Comparison of ENCODE assay signal across 21 cellular contexts in genomic region chr16:26709754-26710153, GRCh38.
DNase-seq lines count a peak whose midpoint lies in the region; ATAC-seq, FAIRE-seq and TF ChIP-seq lines count a peak whose summit lies in the region.
"Had no signal": no experiment of that assay in that cellular context is flagged by ENCODE, and none has a peak within 500 bp of the region (broad histone marks: within the 10 kb centered on the region; RNA-seq: fewer than 3 reads in every experiment).

No MANE protein-coding gene starts in this region.

- H3K79me2 ChIP-seq in HepG2 (ENCODE audit: insufficient read depth, low read length) (no peaks in the 10 kb centered on the region), OCI-LY7 (ENCODE audit: insufficient read depth, low read depth, low read length) (no peaks in the 10 kb centered on the region), H1 (ENCODE audit: control insufficient read depth in 1 of 2, insufficient read depth in 2 of 2, low read length in 2 of 2) (no peaks in the 10 kb centered on the region)

- no peak for ATAC-seq in HepG2
- no peak for ATAC-seq in right lobe of liver
- ATAC-seq: A549; CD8-positive, alpha-beta T cell had no signal

- FAIRE-seq in HepG2 (lab: Jason Lieb, UNC) (no peak), H1 (lab: Jason Lieb, UNC) (no peak)
- FAIRE-seq: A549, D721Med, G401.6, GM12891, GM19239 had no signal

- H3K9me2 ChIP-seq in OCI-LY7 (ENCODE audit: insufficient read depth, low read length) = no peaks in the 10 kb centered on the region

- H3K36me3 ChIP-seq in HepG2 (replicated peaks in 1 of 2; ENCODE audit: control insufficient read depth in 1 of 2, insufficient read depth in 2 of 2, low read length in 2 of 2) (no peaks in the 10 kb centered on the region), right lobe of liver (no peaks in the 10 kb centered on the region), OCI-LY7 (ENCODE audit: insufficient read depth, low read length) (peaks cover 1% of the 10 kb centered on the region), H1 (ENCODE audit: control insufficient read depth in 2 of 4, insufficient read depth in 4 of 4, low read length in 3 of 4) (no peaks in the 10 kb centered on the region), esophagus muscularis mucosa (no peaks in the 10 kb centered on the region)
- H3K36me3 ChIP-seq: BE2C; BLaER1 treated with 17β-estradiol and CSF1 and Interleukin-3, amounts not matched to agents 10 nM and 100 nM had no signal

- in situ Hi-C loops in HepG2 (cut with HindIII; ENCODE audit: extremely low pct_ligation_motif_present, low pct_unique_long_range_greater_than_20kb) = no loop called here

- no peak overlapping the region for H2AK5ac ChIP-seq in H1 (ENCODE audit: low read depth, low read length)

- peak overlapping the region; percentile 52 for H4K91ac ChIP-seq in H1 (replicated peaks; ENCODE audit: insufficient read length, low read length)

- H4K20me1 ChIP-seq in HepG2 (ENCODE audit: insufficient read depth, low read length) (no peaks in the 10 kb centered on the region), OCI-LY7 (ENCODE audit: insufficient read depth, low read length) (no peaks in the 10 kb centered on the region), H1 (replicated peaks in 1 of 2; ENCODE audit: control insufficient read depth in 1 of 2, insufficient read depth in 2 of 2, low read length in 2 of 2) (no peaks in the 10 kb centered on the region)
- H4K20me1 ChIP-seq: BLaER1 treated with 17β-estradiol and CSF1 and Interleukin-3, amounts not matched to agents 10 nM and 100 nM had no signal

- TF ChIP-seq POLR2A in HepG2 (IDR thresholded peaks at IDR 0.05; ENCODE audit: insufficient read depth in 1 of 2, low read depth in 2 of 2, low read length in 2 of 2) = no peak
- no peak for TF ChIP-seq POLR2A in right lobe of liver (IDR thresholded peaks at IDR 0.05)
- no peak for TF ChIP-seq POLR2A in H1 (IDR thresholded peaks at IDR 0.05; ENCODE audit: control extremely low read depth in 1 of 2, low read depth in 2 of 2, low read length in 2 of 2)
- TF ChIP-seq POLR2A in esophagus muscularis mucosa (IDR thresholded peaks at IDR 0.05; ENCODE audit: low read depth) = no peak

- H3K23me2 ChIP-seq in H1 (ENCODE audit: low read depth, low read length) = no peaks in the 10 kb centered on the region; the same call in 1 of the 2 replicates

- WGBS in HepG2 (ENCODE audit: low lambda C conversion rate) = 1% methylated on average over 2 of the region's 2 CpGs
- WGBS in right lobe of liver (ENCODE audit: insufficient coverage, low coverage, low lambda C conversion rate, missing lambda C conversion rate) = 72% methylated on average over 2 of the region's 2 CpGs
- 86 to 100% methylated on average over 1 of the region's 2 CpGs for WGBS in H1 (ENCODE audit: extremely low coverage in 1 of 2, insufficient coverage in 1 of 2, insufficient read length in 1 of 2, insufficient replicate concordance in 2 of 2, low coverage in 1 of 2, low lambda C conversion rate in 2 of 2, missing lambda C conversion rate in 1 of 2), 2 experiments
- 95% methylated on average over 2 of the region's 2 CpGs for WGBS in esophagus muscularis mucosa

- no peak overlapping the region for H3K9ac ChIP-seq in HepG2 (ENCODE audit: insufficient read depth, low read depth, low read length)
- no peak overlapping the region for H3K9ac ChIP-seq in H1 (replicated peaks in 1 of 4; ENCODE audit: extremely low read depth in 1 of 4, low read depth in 3 of 4, low read length in 3 of 4)
- H3K9ac ChIP-seq: BLaER1 treated with 17β-estradiol and CSF1 and Interleukin-3, amounts not matched to agents 10 nM and 100 nM had no signal

- no peak overlapping the region for H2BK20ac ChIP-seq in H1 (ENCODE audit: low read length)

- POLR2A ChIA-PET in HepG2 (lab: Yijun Ruan, JAX) (no interaction called here), OCI-LY7 (lab: Charles Lee) (interaction anchor here (0.7 to 0.8 kb wide), 2 partner anchors 10 to 62 kb away, joined by 3 to 7 read pairs; no protein-coding TSS in a partner anchor), H1 (lab: Charles Lee; ENCODE audit: partially characterized antibody) (no interaction called here)

- H3K23ac ChIP-seq in H1 (ENCODE audit: insufficient read length) = no peak overlapping the region

- no peak for TF ChIP-seq RAD21 in HepG2 (CRISPR knock-in tag; IDR thresholded peaks at IDR 0.05)
- no peak for TF ChIP-seq RAD21 in H1 (IDR thresholded peaks at IDR 0.05 in 1 of 2, conservative IDR thresholded peaks at IDR 0.05 in 1 of 2; ENCODE audit: low read depth in 2 of 2, low read length in 2 of 2)

- no peak overlapping the region for H3K4me3 ChIP-seq in HepG2 (replicated peaks in 1 of 3; ENCODE audit: insufficient read depth in 1 of 3, low read depth in 2 of 3, low read length in 3 of 3)
- no peak overlapping the region for H3K4me3 ChIP-seq in right lobe of liver
- no peak overlapping the region for H3K4me3 ChIP-seq in OCI-LY7 (ENCODE audit: low read depth, low read length, poor library complexity, severe bottlenecking)
- no peak overlapping the region for H3K4me3 ChIP-seq in H1 (ENCODE audit: extremely low read depth in 1 of 4, insufficient read depth in 2 of 4, low read depth in 3 of 4, low read length in 4 of 4)
- H3K4me3 ChIP-seq in esophagus muscularis mucosa = no peak overlapping the region
- H3K4me3 ChIP-seq: A549; BLaER1 treated with 17β-estradiol and CSF1 and Interleukin-3, amounts not matched to agents 10 nM and 100 nM had no signal

- CTCF ChIA-PET in HepG2 (lab: Yijun Ruan, JAX; ENCODE audit: low intra/inter-chr PET ratio, low total read pairs) = no interaction called here
- CTCF ChIA-PET in OCI-LY7 (lab: Charles Lee; ENCODE audit: unreplicated experiment) = no interaction called here
- CTCF ChIA-PET in H1 (lab: Charles Lee; ENCODE audit: partially characterized antibody) = interaction anchor here (0.6 to 1.3 kb wide), 3 partner anchors 22 to 62 kb away, joined by 3 read pairs; no protein-coding TSS in a partner anchor

- H3K27me3 ChIP-seq in HepG2 (ENCODE audit: control insufficient read depth in 1 of 2, insufficient read depth in 2 of 2, low read length in 2 of 2) = peaks cover 0 to 4% of the 10 kb centered on the region in 2 experiments; a peak in 3 of 5 replicates
- no peaks in the 10 kb centered on the region for H3K27me3 ChIP-seq in right lobe of liver
- no peaks in the 10 kb centered on the region for H3K27me3 ChIP-seq in H1 (replicated peaks in 1 of 4; ENCODE audit: control insufficient read depth in 3 of 4, extremely low read depth in 1 of 4, insufficient read depth in 3 of 4, low read length in 3 of 4)
- no peaks in the 10 kb centered on the region for H3K27me3 ChIP-seq in esophagus muscularis mucosa
- H3K27me3 ChIP-seq: BE2C; BLaER1 treated with 17β-estradiol and CSF1 and Interleukin-3, amounts not matched to agents 10 nM and 100 nM had no signal

- H4K5ac ChIP-seq in H1 (ENCODE audit: insufficient read length, low read depth, low read length) = no peak overlapping the region

- H3K9me3 ChIP-seq in HepG2 (ENCODE audit: low read length) = no peaks in the 10 kb centered on the region
- H3K9me3 ChIP-seq in right lobe of liver = no peaks in the 10 kb centered on the region
- peaks cover 23% of the 10 kb centered on the region; the same call in 1 of the 2 replicates for H3K9me3 ChIP-seq in OCI-LY7 (ENCODE audit: low read length)
- no peaks in the 10 kb centered on the region for H3K9me3 ChIP-seq in H1 (ENCODE audit: insufficient read depth in 2 of 2, low read depth in 1 of 2, low read length in 1 of 2)
- H3K9me3 ChIP-seq in esophagus muscularis mucosa = no peaks in the 10 kb centered on the region
- H3K9me3 ChIP-seq: A549, BE2C, Caco-2 had no signal

- no peak overlapping the region for H4K8ac ChIP-seq in H1 (ENCODE audit: extremely low read depth, insufficient read depth, low read length)

- intact Hi-C loops in HepG2 (cut with micrococcal nuclease; ENCODE audit: unreplicated experiment) = no loop called here
- intact Hi-C loops in right lobe of liver (cut with DNase I) = no loop called here
- intact Hi-C loops in OCI-LY7 (cut with micrococcal nuclease; ENCODE audit: unreplicated experiment) = loop anchor here (10.0 kb wide), 1 partner anchor 465 kb away; no protein-coding TSS in a partner anchor
- intact Hi-C loops in esophagus muscularis mucosa (cut with DNase I) = loop anchor here (10.0 kb wide), 1 partner anchor 55 kb away; no protein-coding TSS in a partner anchor

- no peak overlapping the region for H3K56ac ChIP-seq in H1 (replicated peaks; ENCODE audit: insufficient read length, low read depth, low read length)

- H3K4ac ChIP-seq in H1 (replicated peaks; ENCODE audit: insufficient read length, low read depth, low read length) = no peak overlapping the region

- BruUV-seq in HepG2 (replicated peaks; lab: Mats Ljungman, UMichigan) (no TSS peak), OCI-LY7 (replicated peaks; lab: Mats Ljungman, UMichigan) (no TSS peak)

- no peak overlapping the region for H3K18ac ChIP-seq in H1 (ENCODE audit: extremely low read depth, low read length)

- no peak for TF ChIP-seq CTCF in HepG2 (CRISPR knock-in tag; IDR thresholded peaks at IDR 0.05)
- no peak for TF ChIP-seq CTCF in right lobe of liver (IDR thresholded peaks at IDR 0.05)
- no peak for TF ChIP-seq CTCF in OCI-LY7 (conservative IDR thresholded peaks at IDR 0.05; ENCODE audit: low read length)
- TF ChIP-seq CTCF in H1 (IDR thresholded peaks at IDR 0.05; ENCODE audit: control extremely low read depth in 1 of 3, insufficient read depth in 1 of 3, low read depth in 1 of 3, low read length in 3 of 3) = no peak
- TF ChIP-seq CTCF in esophagus muscularis mucosa (IDR thresholded peaks at IDR 0.05) = no peak

- no peak overlapping the region for H2AFZ ChIP-seq in HepG2 (ENCODE audit: low read length)
- no peak overlapping the region for H2AFZ ChIP-seq in OCI-LY7 (ENCODE audit: low read length)
- H2AFZ ChIP-seq in H1 (ENCODE audit: low read length) = no peak overlapping the region

- no peak overlapping the region for H2BK120ac ChIP-seq in H1 (replicated peaks; ENCODE audit: low read depth, low read length)

- no peak overlapping the region for H3K14ac ChIP-seq in H1 (ENCODE audit: insufficient read length)

- no peak overlapping the region for H3K4me2 ChIP-seq in HepG2 (ENCODE audit: low read depth, low read length)
- H3K4me2 ChIP-seq in OCI-LY7 (ENCODE audit: low read length) = no peak overlapping the region; the same call in 1 of the 2 replicates
- H3K4me2 ChIP-seq in H1 (ENCODE audit: insufficient read depth in 1 of 2, low read depth in 2 of 2, low read length in 2 of 2) = no peak overlapping the region
- H3K4me2 ChIP-seq: A549 had no signal

- no peak overlapping the region for H2BK15ac ChIP-seq in H1 (ENCODE audit: low read length)

- no peak overlapping the region for H2BK12ac ChIP-seq in H1 (ENCODE audit: low read depth, low read length)

- no peak for TF ChIP-seq EP300 in HepG2 (IDR thresholded peaks at IDR 0.05; ENCODE audit: low read depth in 2 of 2, low read length in 2 of 2)
- TF ChIP-seq EP300 in HepG2 (CRISPR knock-in tag; IDR thresholded peaks at IDR 0.05; ENCODE audit: borderline replicate concordance) = no peak
- no peak for TF ChIP-seq EP300 in H1 (IDR thresholded peaks at IDR 0.05; ENCODE audit: borderline replicate concordance in 1 of 2, low read depth in 2 of 2, low read length in 2 of 2)
- no peak for TF ChIP-seq EP300 in esophagus muscularis mucosa (IDR thresholded peaks at IDR 0.05)

- no peaks in the 10 kb centered on the region for H3K4me1 ChIP-seq in HepG2 (ENCODE audit: insufficient read depth, low read length)
- H3K4me1 ChIP-seq in right lobe of liver = no peaks in the 10 kb centered on the region
- peaks cover 75% of the 10 kb centered on the region for H3K4me1 ChIP-seq in OCI-LY7 (ENCODE audit: insufficient read depth, low read length, poor library complexity, severe bottlenecking)
- H3K4me1 ChIP-seq in H1 (replicated peaks in 1 of 4; ENCODE audit: control insufficient read depth in 3 of 4, insufficient read depth in 4 of 4, low read length in 3 of 4) = peaks cover 0 to 5% (median 2%) of the 10 kb centered on the region in 4 experiments; a peak in 3 of 7 replicates
- H3K4me1 ChIP-seq in esophagus muscularis mucosa = no peaks in the 10 kb centered on the region
- H3K4me1 ChIP-seq: A549, BE2C, Caco-2 had no signal

- H3K79me1 ChIP-seq in H1 (ENCODE audit: low read depth, low read length) = no peaks in the 10 kb centered on the region

- H2BK5ac ChIP-seq in H1 (ENCODE audit: low read depth, low read length) = no peak overlapping the region

- DNase-seq in HepG2 (ENCODE audit: low spot score) (no peak), right lobe of liver (no peak), OCI-LY7 (ENCODE audit: low spot score) (no peak), H1 (ENCODE audit: low read depth in 1 of 2, low spot score in 2 of 2) (no peak), esophagus muscularis mucosa (ENCODE audit: extremely low spot score) (no peak)
- DNase-seq in activated CD4-positive, alpha-beta T cell treated with anti-CD3 and anti-CD28 coated beads, Interleukin-2, amount 50 U/mL, for 48 hours = no peak
- DNase-seq: BE2C; Caco-2; Calu3; CD4-positive, alpha-beta T cell; CD8-positive, alpha-beta T cell; DMS79 treated with DMSO at 0.1 percent for 48 hours; GF-D8 had no signal

- no peak overlapping the region for H3K27ac ChIP-seq in HepG2 (ENCODE audit: extremely low read length, insufficient read depth, low read length)
- no peak overlapping the region for H3K27ac ChIP-seq in right lobe of liver
- peak overlapping the region; percentile 57 for H3K27ac ChIP-seq in OCI-LY7 (ENCODE audit: low read depth, low read length, poor library complexity, severe bottlenecking)
- H3K27ac ChIP-seq in H1 (ENCODE audit: low read depth, low read length) = no peak overlapping the region
- no peak overlapping the region for H3K27ac ChIP-seq in esophagus muscularis mucosa (replicated peaks in 1 of 4)
- H3K27ac ChIP-seq: 22Rv1, A549, C4-2B had no signal

Comparison
In these comparisons a context has a peak if more than half of its experiments do, and no peak if none do; other contexts are left out.
1. intact Hi-C loops: an anchor here in OCI-LY7 (10.0 kb wide) and esophagus muscularis mucosa (10.0 kb wide); none called in HepG2 and right lobe of liver.